9 cellular contexts compared by ENCODE assay signal in genomic region chr2:28952806-28953190, GRCh38. TPM values are rescaled to one million over a fixed set of nuclear protein-coding genes. Genes with fewer than 3 reads are reported as not detected.
DNase-seq lines count a peak whose midpoint lies in the region; ATAC-seq and TF ChIP-seq lines count a peak whose summit lies in the region.
"Had no signal": no experiment of that assay in that cellular context is flagged by ENCODE, and none has a peak within 500 bp of the region (broad histone marks: within the 10 kb centered on the region; RNA-seq: fewer than 3 reads in every experiment).

No MANE protein-coding gene starts in this region.

- ATAC-seq in right cardiac atrium, result peak; percentile 17 to 27
- no peak for ATAC-seq in Right ventricle myocardium inferior
- peak; percentile 16 to 18 for ATAC-seq in upper lobe of left lung (ENCODE audit: low FRiP score in 2 of 2)
- ATAC-seq in GM19328 (IDR thresholded peaks at IDR 0.05; ENCODE audit: unreplicated experiment), result no peak

- WGBS in right cardiac atrium, result 34% methylated on average over 6 of the region's 6 CpGs
- 42 to 53% methylated on average over 6 of the region's 6 CpGs for WGBS in upper lobe of left lung, 2 donors

- TF ChIP-seq POLR2A in upper lobe of left lung (IDR thresholded peaks at IDR 0.05), result no peak

- H3K4me3 ChIP-seq in right cardiac atrium (ENCODE audit: low read length), result no peak overlapping the region
- no peak overlapping the region for H3K4me3 ChIP-seq in fibroblast of pulmonary artery (replicated peaks; ENCODE audit: low read depth, low read length)
- no peak overlapping the region for H3K4me3 ChIP-seq in upper lobe of left lung
- H3K4me3 ChIP-seq in MM.1S (ENCODE audit: low read length), result no peak overlapping the region

- no peak overlapping the region for H2AFZ ChIP-seq in MM.1S (ENCODE audit: low read length)

- no peak overlapping the region for H3K4me2 ChIP-seq in MM.1S (ENCODE audit: low read depth, low read length)

- H3K27me3 ChIP-seq in right cardiac atrium (ENCODE audit: control insufficient read depth, insufficient read depth), result no peaks in the 10 kb centered on the region
- H3K27me3 ChIP-seq in upper lobe of left lung, result no peaks in the 10 kb centered on the region
- no peaks in the 10 kb centered on the region for H3K27me3 ChIP-seq in MM.1S (replicated peaks; ENCODE audit: insufficient read depth, low read length)

- peaks cover 11% of the 10 kb centered on the region; the same call in 1 of the 2 replicates for H3F3A ChIP-seq in MM.1S (ENCODE audit: insufficient read depth, low read length)

- H3K27ac ChIP-seq in right cardiac atrium (ENCODE audit: low read length) (peak overlapping the region; percentile 68), upper lobe of left lung (peak overlapping the region; percentile 8 to 76 (median 58)), MM.1S (ENCODE audit: low read length) (no peak overlapping the region)

- no peaks in the 10 kb centered on the region for H3K79me2 ChIP-seq in MM.1S (ENCODE audit: low read length)

- H3K9ac ChIP-seq in MM.1S (ENCODE audit: low read length), result no peak overlapping the region

- no peaks in the 10 kb centered on the region for H3K9me2 ChIP-seq in MM.1S (replicated peaks; ENCODE audit: insufficient read depth, low read length)

- DNase-seq in right cardiac atrium (no peak), Right ventricle myocardium inferior (ENCODE audit: missing footprints) (no peak), SIG-M5 treated with dmso at 0.1 percent for 504 hours (lab: John Stamatoyannopoulos, UW; ENCODE audit: unreplicated experiment) (peak; percentile 76), fibroblast of pulmonary artery (ENCODE audit: low read depth) (no peak), upper lobe of left lung (no peak), SW 1271 (lab: John Stamatoyannopoulos, UW) (no peak), MM.1S (no peak)
- DNase-seq: amniotic stem cell had no signal

- H3K36me3 ChIP-seq in upper lobe of left lung, result peaks cover 0 to 18% (median 0%) of the 10 kb centered on the region in 4 donors
- H3K36me3 ChIP-seq in MM.1S (replicated peaks; ENCODE audit: insufficient read depth, low read length), result 0 out of 2 replicates have a peak, but pooled peaks cover 4% of the 10 kb centered on the region

- H3K4me1 ChIP-seq in right cardiac atrium (ENCODE audit: control insufficient read depth, insufficient read depth, low read length) (peaks cover 4% of the 10 kb centered on the region), upper lobe of left lung (peaks cover 7 to 19% (median 13%) of the 10 kb centered on the region in 4 donors), MM.1S (ENCODE audit: low read length) (0 out of 2 replicates have a peak, but pooled peaks cover under 1% of the 10 kb centered on the region)

- no peaks in the 10 kb centered on the region for H4K20me1 ChIP-seq in MM.1S (ENCODE audit: insufficient read depth, low read length)

- no peak for TF ChIP-seq EP300 in upper lobe of left lung (IDR thresholded peaks at IDR 0.05)

- H3K9me3 ChIP-seq in right cardiac atrium (ENCODE audit: control insufficient read depth, low read length) (no peaks in the 10 kb centered on the region), upper lobe of left lung (no peaks in the 10 kb centered on the region), MM.1S (replicated peaks; ENCODE audit: insufficient read depth, low read length) (no peaks in the 10 kb centered on the region)

- intact Hi-C loops in right cardiac atrium (cut with DNase I), result loop anchor here in 2 of 4 donors (10.0 kb wide), 2 partner anchors 892 to 1122 kb away; no protein-coding TSS in a partner anchor
- intact Hi-C loops in Right ventricle myocardium inferior (cut with DNase I), result no loop called here

- peak; percentile 2 for TF ChIP-seq CTCF in fibroblast of pulmonary artery (IDR thresholded peaks at IDR 0.05; ENCODE audit: low read length, missing control alignments)
- no peak for TF ChIP-seq CTCF in upper lobe of left lung (IDR thresholded peaks at IDR 0.05)
- no peak for TF ChIP-seq CTCF in MM.1S (IDR thresholded peaks at IDR 0.05; ENCODE audit: low read length)

RNA-seq across cellular contexts. Expression of gene TOGARAM2, which starts 28.3 kb away (rescaled TPM):
- 10 to 100 TPM; 13.6 to 29.5 (median 26.0) TPM for total RNA-seq in right cardiac atrium
- polyA plus RNA-seq in right cardiac atrium, result 17.4 TPM
- total RNA-seq in Right ventricle myocardium inferior, result 38.0 TPM
- 10 to 100 TPM in 4 of 6 donors, 1 to 10 TPM in 1, under 1 TPM in 1; 0.37 to 24.5 (median 10.9) TPM for total RNA-seq in upper lobe of left lung

RNA-seq across cellular contexts. Expression of gene WDR43, which starts 58.3 kb away (rescaled TPM):
- total RNA-seq in right cardiac atrium (10 to 100 TPM; 17.5 to 34.9 (median 20.6) TPM), Right ventricle myocardium inferior (16.8 TPM), upper lobe of left lung (10 to 100 TPM; 20.4 to 54.7 (median 33.7) TPM)
- 5.4 TPM for polyA plus RNA-seq in right cardiac atrium

Comparison
In these comparisons a context has a peak if more than half of its experiments do, and no peak if none do; other contexts are left out.
1. ATAC-seq: peak in right cardiac atrium (2 of 2) and upper lobe of left lung (2 of 2); none in Right ventricle myocardium inferior (single experiment) and GM19328 (single experiment).